Comparison of ENCODE assay signal across 32 cellular contexts in genomic region chr15:64311566-64311965, GRCh38.
"Had no signal": no experiment of that assay in that cellular context is flagged by ENCODE, and none has a peak within 500 bp of the region (broad histone marks: within the 10 kb centered on the region; RNA-seq: fewer than 3 reads in every experiment).

No MANE protein-coding gene starts in this region.

- DNase-seq: activated B cell treated with CpG ODN at 0.5 μM for 24 hours; activated CD4-positive, alpha-beta memory T cell treated with anti-CD3 and anti-CD28 coated beads for 36 hours; activated CD4-positive, alpha-beta T cell treated with anti-CD3 and anti-CD28 coated beads for 4 hours; activated CD4-positive, alpha-beta T cell treated with anti-CD3 and anti-CD28 coated beads, Interleukin-2, amount 50 U/mL, for 1 hour; activated CD4-positive, CD25-positive, alpha-beta regulatory T cell treated with anti-CD3 and anti-CD28 coated beads, Interleukin-2, amount 50 U/mL, for 72 hours; activated CD8-positive, alpha-beta memory T cell treated with anti-CD3 and anti-CD28 coated beads, Interleukin-2, amount 50 U/mL, for 4 hours; activated naive CD4-positive, alpha-beta T cell treated with anti-CD3 and anti-CD28 coated beads, Interleukin-2, amount 10 ng/mL, durations not matched to agents 7 days and 5 days; activated naive CD8-positive, alpha-beta T cell treated with anti-CD3 and anti-CD28 coated beads, Interleukin-2, amount 50 U/mL, for 24 hours; activated T-cell treated with anti-CD3 and anti-CD28 coated beads for 4 hours; activated T-cell treated with anti-CD3 and anti-CD28 coated beads, Interleukin-2, amount 50 U/mL, for 4 hours; Kasumi-1; MG63; NCI-H1048; NCI-H1105 treated with DMSO at 0.1 percent for 48 hours; NCI-H1436; NCI-H1694; NCI-H1930; NCI-H2171; NCI-H510A; NCI-H526; NCI-H748 treated with DMSO at 0.1 percent for 48 hours; NK-92 treated with Interleukin-12 subunit alpha and Interleukin-12 subunit beta, amount 100 ng/mL, for 24 hours; PC-9; SW 1271; T-helper 1 cell; T-helper 2 cell; T-helper 9 cell had no signal

- H3K36me3 ChIP-seq: ascending aorta, cardiac muscle cell had no signal

- FAIRE-seq: RCC 7860 had no signal

- H3K4me3 ChIP-seq: ascending aorta, cardiac muscle cell, MG63, PC-9 had no signal

- H3K27ac ChIP-seq: ascending aorta, cardiac muscle cell, PC-9, RWPE1, VCaP had no signal

- H3K27me3 ChIP-seq: ascending aorta, cardiac muscle cell, MG63 had no signal

- H3K9me3 ChIP-seq: ascending aorta, MG63 had no signal
